Comparison of ENCODE assay signal across 2 cellular contexts in genomic region chr5:138139776-138140080, GRCh38.
TF ChIP-seq lines count a peak whose summit lies in the region.

No MANE protein-coding gene starts in this region.

TF ChIP-seq in SK-N-SH, 30 proteins besides CTCF, POLR2A, EP300 and RAD21 (continued from another document):
- no peak for TF ChIP-seq IRF3 (IDR thresholded peaks at IDR 0.05; ENCODE audit: low read depth, low read length)

TF ChIP-seq in SK-N-SH treated with all-trans-retinoic acid at 6 μM for 48 hours, 23 proteins besides CTCF, POLR2A, EP300 and RAD21 (continued from another document):
- TF ChIP-seq CREB5 (CRISPR knock-in tag; IDR thresholded peaks at IDR 0.05; ENCODE audit: low read depth) (no peak), ZNF565 (CRISPR knock-in tag; conservative IDR thresholded peaks at IDR 0.05; ENCODE audit: low read depth) (no peak), CSDC2 (CRISPR knock-in tag; IDR thresholded peaks at IDR 0.05) (no peak), ARNTL (CRISPR knock-in tag; IDR thresholded peaks at IDR 0.05; ENCODE audit: borderline replicate concordance, low read depth) (no peak), ZNF8 (CRISPR knock-in tag; IDR thresholded peaks at IDR 0.05) (no peak)
